In genomic region chr5:6833406-6833805, GRCh38 we compare ENCODE assay signal across 16 cellular contexts.
"Had no signal": no experiment of that assay in that cellular context is flagged by ENCODE, and none has a peak within 500 bp of the region (broad histone marks: within the 10 kb centered on the region; RNA-seq: fewer than 3 reads in every experiment).

No MANE protein-coding gene starts in this region.

- ATAC-seq: activated T-cell treated with anti-CD3 and anti-CD28 coated beads, Interleukin-2, amount 50 U/mL, for 4 hours; foreskin keratinocyte; left lung; stimulated activated naive CD8-positive, alpha-beta T cell treated with anti-CD3 and anti-CD28 coated beads, Interleukin-15, Interleukin-2, amounts not matched to agents 100 U/mL and 50 U/mL, for 24 hours had no signal

- H3K27ac ChIP-seq: foreskin keratinocyte, left lung, transverse colon had no signal

- FAIRE-seq: colon, kidney, TTC549 had no signal

- H3K27me3 ChIP-seq: foreskin keratinocyte, left lung, transverse colon had no signal

- H3K4me3 ChIP-seq: left lung, transverse colon had no signal

- H3K9me3 ChIP-seq: left lung, transverse colon had no signal

- H3K36me3 ChIP-seq: left lung, transverse colon had no signal

- H3K4me1 ChIP-seq: foreskin keratinocyte, left lung had no signal

- DNase-seq: activated B cell treated with CpG ODN at 0.5 μM for 24 hours; activated CD4-positive, alpha-beta T cell treated with anti-CD3 and anti-CD28 coated beads for 4 hours; activated CD8-positive, alpha-beta memory T cell treated with anti-CD3 and anti-CD28 coated beads, Interleukin-2, amount 50 U/mL, for 4 hours; activated T-cell treated with anti-CD3 and anti-CD28 coated beads, Interleukin-2, amount 50 U/mL, for 4 hours; foreskin keratinocyte; kidney; left lung; midbrain; occipital lobe; posterior cingulate gyrus; retina; stimulated activated CD4-positive, alpha-beta T cell treated with anti-CD3 and anti-CD28 coated beads, Interleukin-2, amount 100 ng/mL, for 24 hours; stimulated activated naive CD8-positive, alpha-beta T cell treated with anti-CD3 and anti-CD28 coated beads, Interleukin-15, Interleukin-2, amounts not matched to agents 100 U/mL and 50 U/mL, for 24 hours; transverse colon had no signal
